17 cellular contexts compared by ENCODE assay signal in the genomic region with DNA sequence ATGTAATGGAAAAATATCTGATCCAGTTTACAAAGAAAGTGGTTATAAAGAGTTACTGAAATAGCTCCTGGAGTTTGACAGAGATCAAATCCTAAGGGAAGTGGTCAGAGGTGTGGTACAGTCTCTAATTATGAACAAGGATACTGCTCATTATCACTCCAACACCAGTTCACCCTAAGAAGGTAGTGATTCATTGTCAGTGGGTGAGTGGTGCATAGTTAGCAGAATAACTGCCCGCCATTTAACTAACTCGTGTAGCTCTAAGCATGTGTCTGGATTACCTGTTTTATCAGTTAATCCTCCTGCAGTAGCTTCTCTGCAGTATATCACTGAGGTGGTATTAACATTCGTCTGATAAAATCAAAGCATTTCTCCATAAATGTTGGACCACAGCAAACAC.
A peak's percentile ranks its signal among the peaks of the same experiment; 100 is the strongest.
DNase-seq lines count a peak whose midpoint lies in the region; ATAC-seq, FAIRE-seq and TF ChIP-seq lines count a peak whose summit lies in the region.
"Had no signal": no experiment of that assay in that cellular context is flagged by ENCODE, and none has a peak within 500 bp of the region (broad histone marks: within the 10 kb centered on the region; RNA-seq: fewer than 3 reads in every experiment).

No MANE protein-coding gene starts in this region.

- H3K9me3 Mint-ChIP-seq in activated CD4-positive, alpha-beta memory T cell treated with anti-CD3 and anti-CD28 coated beads, Interleukin-2, amount 10 ng/mL, durations not matched to agents 7 days and 5 days: peaks cover 2% of the 10 kb centered on the region
- H3K9me3 Mint-ChIP-seq: HFFc6 had no signal

- DNase-seq in A172 (ENCODE audit: low spot score) (peak; percentile 53), NCI-H82 treated with DMSO at 0.1 percent for 48 hours (lab: John Stamatoyannopoulos, UW; ENCODE audit: unreplicated experiment) (peak; percentile 79), cerebellar cortex (ENCODE audit: low spot score) (peak; percentile 59), GM12892 (ENCODE audit: insufficient read length) (no peak), putamen (ENCODE audit: low spot score) (no peak)
- no peak for DNase-seq in activated CD4-positive, alpha-beta memory T cell treated with anti-CD3 and anti-CD28 coated beads, Interleukin-2, amount 10 ng/mL, durations not matched to agents 7 days and 5 days
- DNase-seq: 8988T; ACHN; CD4-positive, CD25-positive, alpha-beta regulatory T cell; DMS 273 treated with DMSO at 0.1 percent for 48 hours; GDM1; HCEC 1CT; HFFc6 had no signal

- POLR2A ChIA-PET in activated CD4-positive, alpha-beta memory T cell treated with anti-CD3 and anti-CD28 coated beads, Interleukin-2, amount 10 ng/mL, durations not matched to agents 7 days and 5 days (lab: Charles Lee): no interaction called here

- H3K27me3 Mint-ChIP-seq in activated CD4-positive, alpha-beta memory T cell treated with anti-CD3 and anti-CD28 coated beads, Interleukin-2, amount 10 ng/mL, durations not matched to agents 7 days and 5 days: no peaks in the 10 kb centered on the region
- H3K27me3 Mint-ChIP-seq: CD4-positive, CD25-positive, alpha-beta regulatory T cell had no signal

- FAIRE-seq in G401.6 (lab: Jason Lieb, UNC): peak; percentile 99
- FAIRE-seq in GM12892 (lab: Jason Lieb, UNC): no peak
- FAIRE-seq: GM19239, HTR-8/SVneo had no signal

- no peaks in the 10 kb centered on the region for H3K4me1 Mint-ChIP-seq in activated CD4-positive, alpha-beta memory T cell treated with anti-CD3 and anti-CD28 coated beads, Interleukin-2, amount 10 ng/mL, durations not matched to agents 7 days and 5 days
- H3K4me1 Mint-ChIP-seq: CD4-positive, CD25-positive, alpha-beta regulatory T cell had no signal

- ATAC-seq in HG02610 (IDR thresholded peaks at IDR 0.05; ENCODE audit: unreplicated experiment): no peak

- CTCF ChIA-PET in activated CD4-positive, alpha-beta memory T cell treated with anti-CD3 and anti-CD28 coated beads, Interleukin-2, amount 10 ng/mL, durations not matched to agents 7 days and 5 days (lab: Charles Lee): no interaction called here

- no peak overlapping the region for H3K4me3 Mint-ChIP-seq in activated CD4-positive, alpha-beta memory T cell treated with anti-CD3 and anti-CD28 coated beads, Interleukin-2, amount 10 ng/mL, durations not matched to agents 7 days and 5 days
- H3K4me3 Mint-ChIP-seq: CD4-positive, CD25-positive, alpha-beta regulatory T cell; HFFc6 had no signal

- TF ChIP-seq POLR2A in GM12892 (IDR thresholded peaks at IDR 0.05; ENCODE audit: low read depth, low read length): no peak

- no peak overlapping the region for H3K27ac Mint-ChIP-seq in activated CD4-positive, alpha-beta memory T cell treated with anti-CD3 and anti-CD28 coated beads, Interleukin-2, amount 10 ng/mL, durations not matched to agents 7 days and 5 days
- H3K27ac Mint-ChIP-seq: CD4-positive, CD25-positive, alpha-beta regulatory T cell; HFFc6 had no signal

- no peaks in the 10 kb centered on the region for H3K36me3 Mint-ChIP-seq in activated CD4-positive, alpha-beta memory T cell treated with anti-CD3 and anti-CD28 coated beads, Interleukin-2, amount 10 ng/mL, durations not matched to agents 7 days and 5 days (ENCODE audit: low read depth)
- H3K36me3 Mint-ChIP-seq: CD4-positive, CD25-positive, alpha-beta regulatory T cell had no signal

Comparison
In these comparisons a context has a peak if more than half of its experiments do, and no peak if none do; other contexts are left out.
1. DNase-seq: peak in A172 (single experiment), NCI-H82 treated with DMSO at 0.1 percent for 48 hours (single experiment) and cerebellar cortex (single experiment); none in GM12892 (single experiment), putamen (single experiment) and activated CD4-positive, alpha-beta memory T cell treated with anti-CD3 and anti-CD28 coated beads, Interleukin-2, amount 10 ng/mL, durations not matched to agents 7 days and 5 days (single experiment).